In the genomic region with DNA sequence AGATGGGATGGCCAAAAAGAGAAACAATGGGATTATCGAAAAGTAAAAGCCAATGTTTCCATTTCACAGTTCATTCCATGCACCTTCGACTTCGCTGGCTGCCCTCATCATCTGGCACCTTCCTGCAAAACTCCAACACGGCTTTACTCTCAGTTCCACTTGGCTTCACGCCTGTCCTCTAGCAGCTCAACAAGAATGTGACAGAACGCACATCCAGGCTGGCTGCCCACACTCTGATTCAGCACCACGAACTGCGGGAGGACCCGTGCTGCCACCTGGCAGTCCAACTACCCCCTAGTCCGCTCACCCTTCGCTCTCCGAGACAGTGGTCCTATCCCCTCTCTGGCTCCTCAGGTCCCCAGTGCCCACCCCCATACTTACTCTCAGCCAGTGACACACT, we compare ENCODE assay signal across 13 cellular contexts. TPM values are rescaled to one million over a fixed set of nuclear protein-coding genes. Genes with fewer than 3 reads are reported as not detected.
A peak's percentile ranks its signal among the peaks of the same experiment; 100 is the strongest.
DNase-seq lines count a peak whose midpoint lies in the region; ATAC-seq and TF ChIP-seq lines count a peak whose summit lies in the region.
"Had no signal": no experiment of that assay in that cellular context is flagged by ENCODE, and none has a peak within 500 bp of the region (broad histone marks: within the 10 kb centered on the region; RNA-seq: fewer than 3 reads in every experiment).

No MANE protein-coding gene starts in this region.

- TF ChIP-seq POLR2A in breast epithelium (IDR thresholded peaks at IDR 0.05) (no peak), sigmoid colon (IDR thresholded peaks at IDR 0.05) (no peak)

- H2BK12ac ChIP-seq in mesenchymal stem cell (ENCODE audit: low read length in 2 of 2): no peak overlapping the region

- peaks cover 12% of the 10 kb centered on the region for H3K79me1 ChIP-seq in mesenchymal stem cell (replicated peaks; ENCODE audit: low read length, poor library complexity, severe bottlenecking)

- ATAC-seq in HG03432 (IDR thresholded peaks at IDR 0.05; ENCODE audit: unreplicated experiment): no peak

- H3K14ac ChIP-seq in mesenchymal stem cell (ENCODE audit: low read length in 2 of 2): no peak overlapping the region

- H3K27me3 ChIP-seq in breast epithelium (no peaks in the 10 kb centered on the region), sigmoid colon (no peaks in the 10 kb centered on the region), tibial artery (no peaks in the 10 kb centered on the region), mesenchymal stem cell (ENCODE audit: control insufficient read depth in 1 of 2, insufficient read depth in 1 of 2, low read length in 2 of 2) (peaks cover 38 to 49% of the 10 kb centered on the region in 2 experiments)
- H3K27me3 ChIP-seq: neutrophil had no signal

- no peak for TF ChIP-seq EP300 in sigmoid colon (IDR thresholded peaks at IDR 0.05)

- no peak overlapping the region for H3K4ac ChIP-seq in mesenchymal stem cell (ENCODE audit: low read depth in 1 of 2, low read length in 2 of 2)

- DNase-seq in breast epithelium (ENCODE audit: low spot score in 2 of 2) (peak; percentile 62 to 67), kidney glomerular epithelial cell (lab: John Stamatoyannopoulos, UW) (peak; percentile 59), sigmoid colon (peak; percentile 76), tibial artery (no peak), mesenchymal stem cell (no peak)
- no peak for DNase-seq in activated CD4-positive, alpha-beta T cell treated with anti-CD3 and anti-CD28 coated beads, Interleukin-2, amount 10 ng/mL, durations not matched to agents 7 days and 5 days
- DNase-seq: activated gamma-delta T cell; CD8-positive, alpha-beta memory T cell; hippocampal formation had no signal

- TF ChIP-seq CTCF in HEK293 (tag by site-specific recombination; IDR thresholded peaks at IDR 0.05) (no peak), breast epithelium (IDR thresholded peaks at IDR 0.05) (no peak), sigmoid colon (IDR thresholded peaks at IDR 0.05) (no peak), tibial artery (IDR thresholded peaks at IDR 0.05) (no peak)

- no peak overlapping the region for H3K27ac ChIP-seq in HEK293 (ENCODE audit: extremely low read depth, low read depth, low read length)
- no peak overlapping the region for H3K27ac ChIP-seq in breast epithelium
- H3K27ac ChIP-seq in sigmoid colon: peak overlapping the region; percentile 8 to 51 (median 40)
- no peak overlapping the region for H3K27ac ChIP-seq in tibial artery
- no peak overlapping the region for H3K27ac ChIP-seq in mesenchymal stem cell (ENCODE audit: low read length, poor library complexity, severe bottlenecking)
- H3K27ac ChIP-seq: neutrophil, SJSA1 had no signal

- H3K4me3 Mint-ChIP-seq in activated CD4-positive, alpha-beta T cell treated with anti-CD3 and anti-CD28 coated beads, Interleukin-2, amount 10 ng/mL, durations not matched to agents 7 days and 5 days: no peak overlapping the region
- H3K4me3 Mint-ChIP-seq: CD8-positive, alpha-beta memory T cell had no signal

- H3K9me3 ChIP-seq in HEK293 (ENCODE audit: control insufficient read depth, insufficient read depth, low read depth, low read length): no peaks in the 10 kb centered on the region
- H3K9me3 ChIP-seq in breast epithelium: no peaks in the 10 kb centered on the region
- no peaks in the 10 kb centered on the region for H3K9me3 ChIP-seq in sigmoid colon
- no peaks in the 10 kb centered on the region for H3K9me3 ChIP-seq in tibial artery
- no peaks in the 10 kb centered on the region for H3K9me3 ChIP-seq in mesenchymal stem cell (ENCODE audit: control insufficient read depth, low read length)
- H3K9me3 ChIP-seq: neutrophil, SJSA1 had no signal

- no peak overlapping the region for H2BK15ac ChIP-seq in mesenchymal stem cell (ENCODE audit: low read depth, poor library complexity, severe bottlenecking)

- H3K4me2 ChIP-seq in mesenchymal stem cell (ENCODE audit: low read length, poor library complexity, severe bottlenecking): no peak overlapping the region

- H2AK5ac ChIP-seq in mesenchymal stem cell (ENCODE audit: low read length, severe bottlenecking): no peak overlapping the region

- 86 to 92% methylated on average over 12 of the region's 12 CpGs for WGBS in sigmoid colon, 2 donors
- 87% methylated on average over 12 of the region's 12 CpGs for WGBS in mesenchymal stem cell

- H3K4me1 ChIP-seq in HEK293 (ENCODE audit: control insufficient read depth, insufficient read depth, low read length) (peaks cover 14% of the 10 kb centered on the region), breast epithelium (no peaks in the 10 kb centered on the region), sigmoid colon (peaks cover 0 to 43% (median 39%) of the 10 kb centered on the region in 4 donors), tibial artery (peaks cover 0 to 24% (median 17%) of the 10 kb centered on the region in 4 donors), mesenchymal stem cell (ENCODE audit: control insufficient read depth, insufficient read depth, low read depth, low read length) (peaks cover 7% of the 10 kb centered on the region)
- H3K4me1 ChIP-seq: SJSA1 had no signal

- no peak overlapping the region for H3K27ac Mint-ChIP-seq in activated CD4-positive, alpha-beta T cell treated with anti-CD3 and anti-CD28 coated beads, Interleukin-2, amount 10 ng/mL, durations not matched to agents 7 days and 5 days
- H3K27ac Mint-ChIP-seq: CD8-positive, alpha-beta memory T cell had no signal

- no peaks in the 10 kb centered on the region for H3K9me3 Mint-ChIP-seq in activated CD4-positive, alpha-beta T cell treated with anti-CD3 and anti-CD28 coated beads, Interleukin-2, amount 10 ng/mL, durations not matched to agents 7 days and 5 days
- H3K9me3 Mint-ChIP-seq: CD8-positive, alpha-beta memory T cell had no signal

- H4K8ac ChIP-seq in mesenchymal stem cell (ENCODE audit: low read length): no peak overlapping the region

- H3K9ac ChIP-seq in mesenchymal stem cell (ENCODE audit: low read length): no peak overlapping the region

- no peak overlapping the region for H3K23ac ChIP-seq in mesenchymal stem cell (ENCODE audit: low read length in 2 of 2)

- H3K36me3 Mint-ChIP-seq in activated CD4-positive, alpha-beta T cell treated with anti-CD3 and anti-CD28 coated beads, Interleukin-2, amount 10 ng/mL, durations not matched to agents 7 days and 5 days (ENCODE audit: low read depth): no peaks in the 10 kb centered on the region
- H3K36me3 Mint-ChIP-seq: CD8-positive, alpha-beta memory T cell had no signal

- H2BK5ac ChIP-seq in mesenchymal stem cell (ENCODE audit: low read depth, low read length, poor library complexity, severe bottlenecking): no peak overlapping the region

- peaks cover 11% of the 10 kb centered on the region for H3K4me1 Mint-ChIP-seq in activated CD4-positive, alpha-beta T cell treated with anti-CD3 and anti-CD28 coated beads, Interleukin-2, amount 10 ng/mL, durations not matched to agents 7 days and 5 days
- H3K4me1 Mint-ChIP-seq: CD8-positive, alpha-beta memory T cell had no signal

- intact Hi-C loops in breast epithelium (cut with DNase I; ENCODE audit: low total_unique reads) (loop anchor here (10.0 kb wide), 1 partner anchor 125 kb away; a partner anchor contains a TSS), sigmoid colon (cut with DNase I) (no loop called here), tibial artery (cut with DNase I; ENCODE audit: low total_unique reads) (no loop called here)

- H3K18ac ChIP-seq in mesenchymal stem cell (ENCODE audit: low read depth in 1 of 2, low read length in 2 of 2): no peak overlapping the region

- H3K27me3 Mint-ChIP-seq in activated CD4-positive, alpha-beta T cell treated with anti-CD3 and anti-CD28 coated beads, Interleukin-2, amount 10 ng/mL, durations not matched to agents 7 days and 5 days: peaks cover 8% of the 10 kb centered on the region

- CTCF ChIA-PET in HEK293 (lab: Yijun Ruan, JAX): interaction anchor here (1.0 to 2.6 kb wide), 3 partner anchors 9 to 128 kb away, joined by 3 to 16 read pairs (median 3); no protein-coding TSS in a partner anchor
- CTCF ChIA-PET in activated CD4-positive, alpha-beta T cell treated with anti-CD3 and anti-CD28 coated beads, Interleukin-2, amount 10 ng/mL, durations not matched to agents 7 days and 5 days (lab: Charles Lee): no interaction called here

- no peak overlapping the region for H3K4me3 ChIP-seq in HEK293 (ENCODE audit: low read depth, low read length)
- peak overlapping the region in 2 of 3 donors; percentile 8 to 13 for H3K4me3 ChIP-seq in breast epithelium
- peak overlapping the region in 3 of 4 donors; percentile 2 to 19 (median 14) for H3K4me3 ChIP-seq in sigmoid colon
- no peak overlapping the region for H3K4me3 ChIP-seq in tibial artery
- no peak overlapping the region for H3K4me3 ChIP-seq in mesenchymal stem cell (ENCODE audit: insufficient read depth in 1 of 2, low read depth in 1 of 2, low read length in 2 of 2)
- H3K4me3 ChIP-seq: SJSA1 had no signal

- no peak overlapping the region for H4K91ac ChIP-seq in mesenchymal stem cell (ENCODE audit: low read length)

- H3K36me3 ChIP-seq in HEK293 (ENCODE audit: control insufficient read depth in 2 of 2, insufficient read depth in 1 of 2, low read length in 2 of 2): no peaks in the 10 kb centered on the region
- H3K36me3 ChIP-seq in breast epithelium: no peaks in the 10 kb centered on the region
- no peaks in the 10 kb centered on the region for H3K36me3 ChIP-seq in sigmoid colon
- H3K36me3 ChIP-seq in tibial artery: no peaks in the 10 kb centered on the region
- H3K36me3 ChIP-seq in mesenchymal stem cell (ENCODE audit: control insufficient read depth in 1 of 2, insufficient read depth in 2 of 2, low read depth in 1 of 2, low read length in 2 of 2): no peaks in the 10 kb centered on the region
- H3K36me3 ChIP-seq: neutrophil, SJSA1 had no signal

- H2BK120ac ChIP-seq in mesenchymal stem cell (ENCODE audit: low read depth, low read length): no peak overlapping the region

- POLR2A ChIA-PET in HEK293 (lab: Yijun Ruan, JAX): no interaction called here
- POLR2A ChIA-PET in activated CD4-positive, alpha-beta T cell treated with anti-CD3 and anti-CD28 coated beads, Interleukin-2, amount 10 ng/mL, durations not matched to agents 7 days and 5 days (lab: Charles Lee): no interaction called here

- no peak overlapping the region for H2AFZ ChIP-seq in mesenchymal stem cell (ENCODE audit: low read depth, low read length)

RNA-seq across cellular contexts. Expression of a gene that starts 11.7 kb away (rescaled TPM):
- total RNA-seq in breast epithelium (1 to 10 TPM; 6.9 to 9.2 (median 7.2) TPM), sigmoid colon (1 to 10 TPM; 4.5 to 8.1 (median 5.5) TPM)
- 1 to 10 TPM in 2 of 3 donors, under 1 TPM in 1; 0.60 to 5.1 (median 1.2) TPM for polyA plus RNA-seq in sigmoid colon
- total RNA-seq in activated CD4-positive, alpha-beta T cell treated with anti-CD3 and anti-CD28 coated beads, Interleukin-2, amount 10 ng/mL, durations not matched to agents 7 days and 5 days: under 1 TPM; 0.62 to 0.74 TPM
- 3.5 TPM for polyA plus RNA-seq in mesenchymal stem cell (2013, experiment 1 of 2)
- 3.5 TPM for polyA plus RNA-seq in mesenchymal stem cell (2013, experiment 2 of 2)

RNA-seq across cellular contexts. Expression of a gene that starts 12.7 kb away (rescaled TPM):
- 10 to 100 TPM; 25.6 to 29.0 (median 28.1) TPM for total RNA-seq in breast epithelium
- 10 to 100 TPM; 11.6 to 20.6 (median 17.4) TPM for total RNA-seq in sigmoid colon
- polyA plus RNA-seq in sigmoid colon: 1 to 10 TPM; 1.2 to 9.3 (median 2.1) TPM
- total RNA-seq in activated CD4-positive, alpha-beta T cell treated with anti-CD3 and anti-CD28 coated beads, Interleukin-2, amount 10 ng/mL, durations not matched to agents 7 days and 5 days: 10 to 100 TPM; 31.1 to 31.7 TPM
- polyA plus RNA-seq in mesenchymal stem cell (2013, experiment 1 of 2): 13.1 TPM
- polyA plus RNA-seq in mesenchymal stem cell (2013, experiment 2 of 2): 12.5 TPM

RNA-seq across cellular contexts. Expression of a gene that starts 25.0 kb away (rescaled TPM):
- total RNA-seq in breast epithelium (10 to 100 TPM; 17.3 to 22.2 (median 20.3) TPM), sigmoid colon (10 to 100 TPM; 15.0 to 18.2 (median 15.8) TPM)
- polyA plus RNA-seq in sigmoid colon: 1 to 10 TPM; 1.8 to 9.7 (median 2.4) TPM
- total RNA-seq in activated CD4-positive, alpha-beta T cell treated with anti-CD3 and anti-CD28 coated beads, Interleukin-2, amount 10 ng/mL, durations not matched to agents 7 days and 5 days: 10 to 100 TPM; 11.7 to 12.9 TPM
- polyA plus RNA-seq in mesenchymal stem cell (2013, experiment 1 of 2): 12.1 TPM
- polyA plus RNA-seq in mesenchymal stem cell (2013, experiment 2 of 2): 11.8 TPM

Comparison
In these comparisons a context has a peak if more than half of its experiments do, and no peak if none do; other contexts are left out.
1. H3K27ac ChIP-seq: peak in sigmoid colon (4 of 4); none in HEK293 (single experiment), breast epithelium (0 of 2), tibial artery (0 of 2) and mesenchymal stem cell (single experiment).
2. H3K4me3 ChIP-seq: peak in breast epithelium (2 of 3) and sigmoid colon (3 of 4); none in HEK293 (single experiment), tibial artery (0 of 2) and mesenchymal stem cell (0 of 2).
3. DNase-seq: peak in breast epithelium (2 of 2), kidney glomerular epithelial cell (single experiment) and sigmoid colon (single experiment); none in activated CD4-positive, alpha-beta T cell treated with anti-CD3 and anti-CD28 coated beads, Interleukin-2, amount 10 ng/mL, durations not matched to agents 7 days and 5 days (single experiment), tibial artery (0 of 2) and mesenchymal stem cell (single experiment).